Comparison of ENCODE assay signal across 19 cellular contexts in genomic region chr12:132485619-132486018, GRCh38. TPM values are rescaled to one million over a fixed set of nuclear protein-coding genes. Genes with fewer than 3 reads are reported as not detected.
DNase-seq lines count a peak whose midpoint lies in the region; ATAC-seq, FAIRE-seq and TF ChIP-seq lines count a peak whose summit lies in the region.
"Had no signal": no experiment of that assay in that cellular context is flagged by ENCODE, and none has a peak within 500 bp of the region (broad histone marks: within the 10 kb centered on the region; RNA-seq: fewer than 3 reads in every experiment).

No MANE protein-coding gene starts in this region.

- CTCF ChIA-PET in CD8-positive, alpha-beta memory T cell (lab: Charles Lee), result no interaction called here
- CTCF ChIA-PET in HepG2 (lab: Yijun Ruan, JAX; ENCODE audit: low intra/inter-chr PET ratio, low total read pairs), result no interaction called here

- BruUV-seq in HepG2 (replicated peaks; lab: Mats Ljungman, UMichigan), result no TSS peak

- H3K27ac ChIP-seq in CD8-positive, alpha-beta memory T cell (ENCODE audit: low read depth, low read length), result no peak overlapping the region
- H3K27ac ChIP-seq in HepG2 (ENCODE audit: extremely low read length, insufficient read depth, low read length) (no peak overlapping the region), neuronal stem cell (replicated peaks; ENCODE audit: low read length) (no peak overlapping the region)
- H3K27ac ChIP-seq: 22Rv1, KMS-11, SJCRH30 had no signal

- H4K8ac ChIP-seq in neuronal stem cell (ENCODE audit: low read depth, low read length), result no peak overlapping the region

- H3K79me1 ChIP-seq in neuronal stem cell (ENCODE audit: low read depth, low read length), result peaks cover 3% of the 10 kb centered on the region

- H3K23ac ChIP-seq in neuronal stem cell (ENCODE audit: low read depth, low read length, poor library complexity), result no peak overlapping the region

- H4K91ac ChIP-seq in neuronal stem cell (ENCODE audit: low read depth, low read length, poor library complexity), result no peak overlapping the region

- no peak for FAIRE-seq in HepG2 (lab: Jason Lieb, UNC)
- FAIRE-seq: D721Med, GM12892, GM18507, H1 had no signal

- TF ChIP-seq POLR2A in HepG2 (IDR thresholded peaks at IDR 0.05; ENCODE audit: insufficient read depth in 1 of 2, low read depth in 2 of 2, low read length in 2 of 2), result no peak

- no peak for ATAC-seq in HepG2
- no peak for ATAC-seq in activated T-cell treated with anti-CD3 and anti-CD28 coated beads, Interleukin-2, amount 50 U/mL, for 4 hours
- no peak for ATAC-seq in T-helper 17 cell

- H3K9ac ChIP-seq in HepG2 (ENCODE audit: insufficient read depth, low read depth, low read length) (no peak overlapping the region), neuronal stem cell (ENCODE audit: low read depth, low read length, poor library complexity) (no peak overlapping the region)
- H3K9ac ChIP-seq: KMS-11 had no signal

- H3K18ac ChIP-seq in neuronal stem cell (ENCODE audit: low read length), result no peak overlapping the region

- H3K14ac ChIP-seq in neuronal stem cell (ENCODE audit: low read length), result no peak overlapping the region

- no peaks in the 10 kb centered on the region for H3K27me3 ChIP-seq in CD8-positive, alpha-beta memory T cell (ENCODE audit: insufficient read depth, low read length, poor library complexity, severe bottlenecking)
- peaks cover 32 to 84% of the 10 kb centered on the region in 2 experiments for H3K27me3 ChIP-seq in HepG2 (ENCODE audit: control insufficient read depth in 1 of 2, insufficient read depth in 2 of 2, low read length in 2 of 2)
- peaks cover 0 to 70% (median 24%) of the 10 kb centered on the region in 3 experiments for H3K27me3 ChIP-seq in neuronal stem cell (ENCODE audit: control insufficient read depth in 3 of 3, insufficient read depth in 3 of 3, low read depth in 1 of 3, low read length in 3 of 3)
- H3K27me3 ChIP-seq: SJCRH30 had no signal

- no peaks in the 10 kb centered on the region for H3K36me3 ChIP-seq in CD8-positive, alpha-beta memory T cell (ENCODE audit: insufficient read depth, low read length)
- H3K36me3 ChIP-seq in HepG2 (replicated peaks in 1 of 2; ENCODE audit: control insufficient read depth in 1 of 2, insufficient read depth in 2 of 2, low read length in 2 of 2) (no peaks in the 10 kb centered on the region), neuronal stem cell (replicated peaks in 1 of 2; ENCODE audit: control insufficient read depth in 2 of 2, insufficient read depth in 2 of 2, low read length in 2 of 2) (no peaks in the 10 kb centered on the region)
- H3K36me3 ChIP-seq: SJCRH30 had no signal

- DNase-seq in T-helper 1 cell, result no peak
- DNase-seq in CD8-positive, alpha-beta memory T cell, result no peak
- no peak for DNase-seq in HepG2 (ENCODE audit: low spot score)
- DNase-seq in neuronal stem cell (ENCODE audit: low spot score), result no peak
- no peak for DNase-seq in activated T-cell treated with anti-CD3 and anti-CD28 coated beads, Interleukin-2, amount 50 U/mL, for 4 hours
- DNase-seq in NCI-H2227 (lab: John Stamatoyannopoulos, UW; ENCODE audit: unreplicated experiment), result no peak
- no peak for DNase-seq in T-helper 17 cell
- DNase-seq: NCI-H1436, NCI-H1930, NCI-H345, NCI-H524 treated with DMSO at 0.1 percent for 48 hours, SJCRH30 had no signal

- no peak overlapping the region for H3K4me3 Mint-ChIP-seq in T-helper 1 cell treated with Interleukin-12 subunit alpha and Interleukin-12 subunit beta and Interleukin-4 antibody, amounts not matched to agents 30 μg/mL and 1 μg/mL, for 36 hours
- H3K4me3 Mint-ChIP-seq in CD8-positive, alpha-beta memory T cell, result peak overlapping the region in 2 of 7 donors; percentile 16 to 74
- H3K4me3 Mint-ChIP-seq in activated T-cell treated with anti-CD3 and anti-CD28 coated beads, Interleukin-2, amount 50 U/mL, for 4 hours, result no peak overlapping the region
- H3K4me3 Mint-ChIP-seq in T-helper 17 cell, result no peak overlapping the region

- intact Hi-C loops in HepG2 (cut with micrococcal nuclease; ENCODE audit: unreplicated experiment), result no loop called here

- peak overlapping the region; percentile 65 for H3K27ac Mint-ChIP-seq in T-helper 1 cell treated with Interleukin-12 subunit alpha and Interleukin-12 subunit beta and Interleukin-4 antibody, amounts not matched to agents 30 μg/mL and 1 μg/mL, for 36 hours
- peak overlapping the region in 6 of 8 donors; percentile 56 to 84 (median 64) for H3K27ac Mint-ChIP-seq in CD8-positive, alpha-beta memory T cell
- no peak overlapping the region for H3K27ac Mint-ChIP-seq in T-helper 17 cell

- peaks cover 22% of the 10 kb centered on the region for H3K4me1 Mint-ChIP-seq in T-helper 1 cell treated with Interleukin-12 subunit alpha and Interleukin-12 subunit beta and Interleukin-4 antibody, amounts not matched to agents 30 μg/mL and 1 μg/mL, for 36 hours (ENCODE audit: low read depth)
- H3K4me1 Mint-ChIP-seq in CD8-positive, alpha-beta memory T cell, result peaks cover 21 to 38% (median 28%) of the 10 kb centered on the region in 3 donors
- peaks cover 35% of the 10 kb centered on the region for H3K4me1 Mint-ChIP-seq in activated T-cell treated with anti-CD3 and anti-CD28 coated beads, Interleukin-2, amount 50 U/mL, for 4 hours (ENCODE audit: low read depth)
- H3K4me1 Mint-ChIP-seq in T-helper 17 cell, result peaks cover 27% of the 10 kb centered on the region

- no peak overlapping the region for H2BK120ac ChIP-seq in neuronal stem cell (ENCODE audit: low read depth, low read length)

- peaks cover 17% of the 10 kb centered on the region for H3K4me1 ChIP-seq in CD8-positive, alpha-beta memory T cell (ENCODE audit: insufficient read depth, low read length)
- H3K4me1 ChIP-seq in HepG2 (ENCODE audit: insufficient read depth, low read length) (peaks cover 15% of the 10 kb centered on the region), neuronal stem cell (ENCODE audit: control insufficient read depth in 2 of 2, insufficient read depth in 1 of 2, low read depth in 1 of 2, low read length in 2 of 2) (peaks cover 0 to 5% of the 10 kb centered on the region in 2 donors)
- H3K4me1 ChIP-seq: SJCRH30 had no signal

- no peak for TF ChIP-seq RAD21 in HepG2 (CRISPR knock-in tag; IDR thresholded peaks at IDR 0.05)

- no peak overlapping the region for H2BK5ac ChIP-seq in neuronal stem cell (ENCODE audit: low read length)

- no peak for TF ChIP-seq EP300 in HepG2 (IDR thresholded peaks at IDR 0.05; ENCODE audit: low read depth in 2 of 2, low read length in 2 of 2)
- TF ChIP-seq EP300 in HepG2 (CRISPR knock-in tag; IDR thresholded peaks at IDR 0.05; ENCODE audit: borderline replicate concordance), result no peak

- no peak overlapping the region for H2BK15ac ChIP-seq in neuronal stem cell (ENCODE audit: low read length)

- WGBS in HepG2 (ENCODE audit: low lambda C conversion rate), result 82% methylated on average over 4 of the region's 8 CpGs
- no CpG with 5 or more reads among the region's 8 CpGs for WGBS in neuronal stem cell (ENCODE audit: extremely low coverage in 2 of 2, insufficient read length in 2 of 2, insufficient replicate concordance in 1 of 2), 2 donors

- POLR2A ChIA-PET in CD8-positive, alpha-beta memory T cell (lab: Charles Lee), result interaction anchor here (0.9 to 1.9 kb wide), 2 partner anchors 8 to 55 kb away, joined by 3 to 6 read pairs; no protein-coding TSS in a partner anchor
- POLR2A ChIA-PET in HepG2 (lab: Yijun Ruan, JAX), result no interaction called here

- no peaks in the 10 kb centered on the region for H3K79me2 ChIP-seq in HepG2 (ENCODE audit: insufficient read depth, low read length)

- H2AK5ac ChIP-seq in neuronal stem cell (ENCODE audit: low read depth, low read length), result peak overlapping the region; percentile 5

- H2BK12ac ChIP-seq in neuronal stem cell (ENCODE audit: low read length), result no peak overlapping the region

- TF ChIP-seq CTCF in HepG2 (CRISPR knock-in tag; IDR thresholded peaks at IDR 0.05), result no peak

- H3K36me3 Mint-ChIP-seq in T-helper 1 cell treated with Interleukin-12 subunit alpha and Interleukin-12 subunit beta and Interleukin-4 antibody, amounts not matched to agents 30 μg/mL and 1 μg/mL, for 36 hours (ENCODE audit: low read depth), result peaks cover 2% of the 10 kb centered on the region
- no peaks in the 10 kb centered on the region for H3K36me3 Mint-ChIP-seq in CD8-positive, alpha-beta memory T cell
- H3K36me3 Mint-ChIP-seq in activated T-cell treated with anti-CD3 and anti-CD28 coated beads, Interleukin-2, amount 50 U/mL, for 4 hours (ENCODE audit: insufficient read depth), result no peaks in the 10 kb centered on the region
- H3K36me3 Mint-ChIP-seq in T-helper 17 cell (ENCODE audit: low read depth), result no peaks in the 10 kb centered on the region

- no peaks in the 10 kb centered on the region for H3K27me3 Mint-ChIP-seq in T-helper 1 cell treated with Interleukin-12 subunit alpha and Interleukin-12 subunit beta and Interleukin-4 antibody, amounts not matched to agents 30 μg/mL and 1 μg/mL, for 36 hours (ENCODE audit: low read depth)
- H3K27me3 Mint-ChIP-seq in CD8-positive, alpha-beta memory T cell, result peaks cover 0 to 3% of the 10 kb centered on the region in 2 donors
- H3K27me3 Mint-ChIP-seq in activated T-cell treated with anti-CD3 and anti-CD28 coated beads, Interleukin-2, amount 50 U/mL, for 4 hours (ENCODE audit: low read depth), result no peaks in the 10 kb centered on the region
- H3K27me3 Mint-ChIP-seq in T-helper 17 cell, result no peaks in the 10 kb centered on the region

- H3K4me3 ChIP-seq in CD8-positive, alpha-beta memory T cell (ENCODE audit: low read length), result no peak overlapping the region
- H3K4me3 ChIP-seq in HepG2 (replicated peaks in 1 of 3; ENCODE audit: insufficient read depth in 1 of 3, low read depth in 2 of 3, low read length in 3 of 3) (no peak overlapping the region), neuronal stem cell (ENCODE audit: low read length in 2 of 2) (no peak overlapping the region)
- H3K4me3 ChIP-seq: SJCRH30 had no signal

- H4K20me1 ChIP-seq in HepG2 (ENCODE audit: insufficient read depth, low read length), result no peaks in the 10 kb centered on the region

- in situ Hi-C loops in HepG2 (cut with HindIII; ENCODE audit: extremely low pct_ligation_motif_present, low pct_unique_long_range_greater_than_20kb), result no loop called here

- H3K4ac ChIP-seq in neuronal stem cell (ENCODE audit: low read length), result no peak overlapping the region

- H3K4me2 ChIP-seq in HepG2 (ENCODE audit: low read depth, low read length), result no peak overlapping the region
- H3K4me2 ChIP-seq in neuronal stem cell (ENCODE audit: insufficient read depth, low read length, poor library complexity, severe bottlenecking), result no peak overlapping the region
- H3K4me2 ChIP-seq: KMS-11 had no signal

- H2AFZ ChIP-seq in HepG2 (ENCODE audit: low read length) (no peak overlapping the region), neuronal stem cell (ENCODE audit: low read length) (no peak overlapping the region)

- H3K9me3 Mint-ChIP-seq in T-helper 1 cell treated with Interleukin-12 subunit alpha and Interleukin-12 subunit beta and Interleukin-4 antibody, amounts not matched to agents 30 μg/mL and 1 μg/mL, for 36 hours, result no peaks in the 10 kb centered on the region
- no peaks in the 10 kb centered on the region for H3K9me3 Mint-ChIP-seq in CD8-positive, alpha-beta memory T cell
- H3K9me3 Mint-ChIP-seq in activated T-cell treated with anti-CD3 and anti-CD28 coated beads, Interleukin-2, amount 50 U/mL, for 4 hours, result no peaks in the 10 kb centered on the region

- no peaks in the 10 kb centered on the region for H3K9me3 ChIP-seq in CD8-positive, alpha-beta memory T cell (ENCODE audit: low read length)
- H3K9me3 ChIP-seq in HepG2 (ENCODE audit: low read length) (no peaks in the 10 kb centered on the region), neuronal stem cell (replicated peaks in 1 of 2; ENCODE audit: control insufficient read depth in 2 of 2, insufficient read depth in 1 of 2, low read depth in 1 of 2, low read length in 2 of 2) (peaks cover 0 to 5% of the 10 kb centered on the region in 2 donors), T-helper 17 cell (ENCODE audit: control insufficient read depth, low read length, poor library complexity, severe bottlenecking) (no peaks in the 10 kb centered on the region)
- H3K9me3 ChIP-seq: SJCRH30 had no signal

RNA-seq across cellular contexts. Expression of gene FBRSL1, which starts 4.3 kb away (rescaled TPM):
- 10 to 100 TPM; 58.1 to 62.1 TPM for total RNA-seq in CD8-positive, alpha-beta memory T cell
- 1.4 TPM for polyA plus RNA-seq in CD8-positive, alpha-beta memory T cell
- 3.7 and 7.9 TPM in 2 replicates for total RNA-seq in HepG2 (2016; rRNA removed; fragmentation: Illumina TruSeq; extraction: Trizol)
- total RNA-seq in HepG2 (2016; cell fraction: cytosol; rRNA removed; fragmentation: Illumina TruSeq; extraction: Trizol; ENCODE audit: low read depth), result 2.7 and 3.6 TPM in 2 replicates
- total RNA-seq in HepG2 (2016; cell fraction: insoluble cytoplasmic fraction; rRNA removed; fragmentation: Illumina TruSeq; extraction: Trizol), result 5.4 and 6.9 TPM in 2 replicates
- total RNA-seq in HepG2 (2016; cell fraction: membrane; rRNA removed; fragmentation: Illumina TruSeq; extraction: Trizol), result 7.0 and 9.3 TPM in 2 replicates
- 10.9 and 11.0 TPM in 2 replicates for total RNA-seq in HepG2 (2016; cell fraction: nucleus; rRNA removed; fragmentation: Illumina TruSeq; extraction: Trizol)
- polyA plus RNA-seq in HepG2 (2011; rRNA removed), result 3.6 and 4.9 TPM in 2 replicates
- 3.0 and 6.0 TPM in 2 replicates for polyA plus RNA-seq in HepG2 (2011; cell fraction: cytosol; rRNA removed)
- polyA plus RNA-seq in HepG2 (2011; cell fraction: nucleus; rRNA removed), result 50.9 and 76.3 TPM in 2 replicates
- polyA plus RNA-seq in HepG2 (2012), result 25.5 and 31.0 TPM in 2 replicates
- 5.9 and 6.4 TPM in 2 replicates for polyA plus RNA-seq in HepG2 (2016; cell fraction: cytosol; fragmentation: Illumina TruSeq; extraction: Trizol; ENCODE audit: low read depth)
- polyA plus RNA-seq in HepG2 (2016; cell fraction: insoluble cytoplasmic fraction; fragmentation: Illumina TruSeq; extraction: Trizol; ENCODE audit: low read depth), result 20.0 and 28.2 TPM in 2 replicates
- 20.5 and 23.8 TPM in 2 replicates for polyA plus RNA-seq in HepG2 (2016; cell fraction: membrane; fragmentation: Illumina TruSeq; extraction: Trizol; ENCODE audit: low read depth)
- polyA plus RNA-seq in HepG2 (2016; cell fraction: nucleus; fragmentation: Illumina TruSeq; extraction: Trizol; ENCODE audit: insufficient read depth, low read depth), result 64.1 and 69.3 TPM in 2 replicates
- polyA minus RNA-seq in HepG2 (2011; rRNA and poly(A)+ RNA removed; ENCODE audit: low replicate concordance), result 3.8 and 7.6 TPM in 2 replicates
- 17.3 and 28.7 TPM in 2 replicates for polyA minus RNA-seq in HepG2 (2011; cell fraction: cytosol; rRNA and poly(A)+ RNA removed)
- polyA minus RNA-seq in HepG2 (2011; cell fraction: nucleus; rRNA and poly(A)+ RNA removed), result 8.5 and 11.2 TPM in 2 replicates
- 61.7 TPM for polyA plus RNA-seq in neuronal stem cell (2013, experiment 1 of 2)
- 70.1 TPM for polyA plus RNA-seq in neuronal stem cell (2013, experiment 2 of 2)
- 100 to 1,000 TPM in 2 of 3 donors, 10 to 100 TPM in 1; 95.8 to 112 (median 104) TPM for total RNA-seq in activated T-cell treated with anti-CD3 and anti-CD28 coated beads, Interleukin-2, amount 50 U/mL, for 4 hours
- 10 to 100 TPM; 79.3 to 86.3 TPM for total RNA-seq in T-helper 17 cell
